In genomic region chr3:46981932-46982471, GRCh38 we compare ENCODE assay signal across 9 cellular contexts. TPM values are rescaled to one million over a fixed set of nuclear protein-coding genes. Genes with fewer than 3 reads are reported as not detected.
DNase-seq lines count a peak whose midpoint lies in the region; ATAC-seq and TF ChIP-seq lines count a peak whose summit lies in the region.
"Had no signal": no experiment of that assay in that cellular context is flagged by ENCODE, and none has a peak within 500 bp of the region (broad histone marks: within the 10 kb centered on the region; RNA-seq: fewer than 3 reads in every experiment).

No MANE protein-coding gene starts in this region.

- no peak for ATAC-seq in GM21367 (IDR thresholded peaks at IDR 0.05; ENCODE audit: unreplicated experiment)

- peak in 1 of 2 donors; percentile 14 for TF ChIP-seq POLR2A in Peyer's patch (IDR thresholded peaks at IDR 0.05)

- H3K9ac ChIP-seq in trophoblast cell (ENCODE audit: low read length): no peak overlapping the region

- peaks cover 21% of the 10 kb centered on the region for H3K79me1 ChIP-seq in trophoblast cell (ENCODE audit: low read length)

- peak in 1 of 3 donors; percentile 65 for DNase-seq in Peyer's patch
- peak; percentile 84 for DNase-seq in cardiac septum (ENCODE audit: low spot score)
- DNase-seq in trophoblast cell: no peak
- no peak for DNase-seq in glutamatergic neuron
- no peak for DNase-seq in T-helper 9 cell
- no peak for DNase-seq in OCI-M1 (lab: John Stamatoyannopoulos, UW)

- H4K12ac ChIP-seq in trophoblast cell (ENCODE audit: low read depth, low read length): no peak overlapping the region

- H3K23ac ChIP-seq in trophoblast cell (ENCODE audit: low read length): no peak overlapping the region

- peaks cover 13% of the 10 kb centered on the region for H3K79me2 ChIP-seq in trophoblast cell (ENCODE audit: control insufficient read depth, insufficient read depth, low read length, poor library complexity)

- intact Hi-C loops in cardiac septum (cut with DNase I): no loop called here

- peak overlapping the region; percentile 86 for H4K91ac ChIP-seq in trophoblast cell (ENCODE audit: low read depth, low read length)

- H3K18ac ChIP-seq in trophoblast cell (ENCODE audit: low read length): peak overlapping the region; percentile 81

- H2BK12ac ChIP-seq in trophoblast cell (ENCODE audit: low read length): no peak overlapping the region

- H3K27me3 Mint-ChIP-seq in glutamatergic neuron (ENCODE audit: unreplicated experiment): peaks cover 10% of the 10 kb centered on the region

- peak overlapping the region; percentile 65 for H3K14ac ChIP-seq in trophoblast cell (ENCODE audit: low read length)

- no peaks in the 10 kb centered on the region for H3K36me3 Mint-ChIP-seq in glutamatergic neuron (ENCODE audit: unreplicated experiment)

- peak overlapping the region; percentile 54 for H2AFZ ChIP-seq in trophoblast cell (ENCODE audit: insufficient read depth, low read length, poor library complexity)

- peaks cover 7% of the 10 kb centered on the region for H3K9me3 Mint-ChIP-seq in glutamatergic neuron (ENCODE audit: unreplicated experiment)

- H3K4me1 ChIP-seq in Peyer's patch (peaks cover 0 to 73% (median 18%) of the 10 kb centered on the region in 4 donors), trophoblast cell (ENCODE audit: control insufficient read depth in 1 of 2, insufficient read depth in 2 of 2, low read length in 2 of 2) (peaks cover 37 to 50% of the 10 kb centered on the region in 2 experiments)

- H4K8ac ChIP-seq in trophoblast cell (ENCODE audit: low read depth, low read length): peak overlapping the region; percentile 64

- H3K9me3 ChIP-seq in Peyer's patch (no peaks in the 10 kb centered on the region), trophoblast cell (ENCODE audit: insufficient read depth, low read depth, low read length) (no peaks in the 10 kb centered on the region)
- H3K9me3 ChIP-seq: SJSA1 had no signal

- H3K4me3 ChIP-seq in GM12875 (ENCODE audit: low read depth, low read length) (peak overlapping the region; percentile 18), Peyer's patch (peak overlapping the region in 2 of 4 donors; percentile 76 to 89), trophoblast cell (ENCODE audit: low read depth, low read length) (no peak overlapping the region)
- H3K4me3 ChIP-seq: SJSA1 had no signal

- H3K4me2 ChIP-seq in trophoblast cell (ENCODE audit: low read length): peak overlapping the region; percentile 70

- no peak overlapping the region for H3K27ac Mint-ChIP-seq in glutamatergic neuron (ENCODE audit: unreplicated experiment)

- H3K4me1 Mint-ChIP-seq in glutamatergic neuron (ENCODE audit: low read depth, unreplicated experiment): peaks cover 3% of the 10 kb centered on the region

- H3K4ac ChIP-seq in trophoblast cell (ENCODE audit: low read depth, low read length): peak overlapping the region; percentile 48

- no CpG with 5 or more reads among the region's 5 CpGs for WGBS in trophoblast cell (ENCODE audit: extremely low coverage, insufficient coverage, insufficient read length)

- H2AK5ac ChIP-seq in trophoblast cell (ENCODE audit: low read length): no peak overlapping the region

- TF ChIP-seq CTCF in GM12875 (IDR thresholded peaks at IDR 0.05; ENCODE audit: borderline replicate concordance, insufficient read depth, low read depth, low read length) (no peak), Peyer's patch (IDR thresholded peaks at IDR 0.05) (no peak), glutamatergic neuron (IDR thresholded peaks at IDR 0.05; ENCODE audit: partially characterized antibody, unreplicated experiment) (no peak)

- H3K27me3 ChIP-seq in Peyer's patch (no peaks in the 10 kb centered on the region), trophoblast cell (ENCODE audit: insufficient read depth, low read length) (no peaks in the 10 kb centered on the region)
- H3K27me3 ChIP-seq: SJSA1 had no signal

- H3K36me3 ChIP-seq in Peyer's patch (no peaks in the 10 kb centered on the region), trophoblast cell (ENCODE audit: control insufficient read depth in 1 of 2, insufficient read depth in 2 of 2, low read length in 2 of 2) (no peaks in the 10 kb centered on the region)
- H3K36me3 ChIP-seq: SJSA1 had no signal

- H2BK5ac ChIP-seq in trophoblast cell (ENCODE audit: low read depth, low read length, poor library complexity): peak overlapping the region; percentile 69

- peak overlapping the region; percentile 51 for H2BK120ac ChIP-seq in trophoblast cell (ENCODE audit: insufficient read depth, low read length, poor library complexity)

- H3K4me3 Mint-ChIP-seq in glutamatergic neuron (ENCODE audit: unreplicated experiment): no peak overlapping the region

- H3K27ac ChIP-seq in Peyer's patch: peak overlapping the region; percentile 43 to 93 (median 92)
- peak overlapping the region; percentile 50 for H3K27ac ChIP-seq in trophoblast cell (ENCODE audit: low read depth, low read length)
- H3K27ac ChIP-seq: SJSA1 had no signal

RNA-seq across cellular contexts. Expression of gene NBEAL2, which starts 2.5 kb away (rescaled TPM):
- total RNA-seq in Peyer's patch: 100 to 1,000 TPM; 111 to 304 (median 229) TPM
- total RNA-seq in cardiac septum: 14.2 TPM
- 18.1 and 18.9 TPM in 2 replicates for polyA plus RNA-seq in trophoblast cell (2013)
- 38.0 TPM for total RNA-seq in glutamatergic neuron (ENCODE audit: unreplicated experiment)

RNA-seq across cellular contexts. Expression of gene CCDC12, which starts 5.5 kb away (rescaled TPM):
- total RNA-seq in Peyer's patch (10 to 100 TPM; 41.7 to 90.0 (median 59.2) TPM), cardiac septum (35.6 TPM), glutamatergic neuron (ENCODE audit: unreplicated experiment) (41.4 TPM)
- polyA plus RNA-seq in trophoblast cell (2013): 47.9 and 48.1 TPM in 2 replicates
